16 cellular contexts compared by ENCODE assay signal in genomic region chr2:3236300-3236699, GRCh38.
DNase-seq lines count a peak whose midpoint lies in the region; ATAC-seq and TF ChIP-seq lines count a peak whose summit lies in the region.
"Had no signal": no experiment of that assay in that cellular context is flagged by ENCODE, and none has a peak within 500 bp of the region (broad histone marks: within the 10 kb centered on the region; RNA-seq: fewer than 3 reads in every experiment).

No MANE protein-coding gene starts in this region.

- H3K36me3 Mint-ChIP-seq in MCF 10A (ENCODE audit: insufficient read depth, unreplicated experiment) = no peaks in the 10 kb centered on the region
- H3K36me3 Mint-ChIP-seq in activated T-helper 1 cell treated with anti-CD3 and anti-CD28 coated beads, Interleukin-12 subunit alpha, Interleukin-12 subunit beta, Interleukin-2, Interleukin-4 antibody, amounts not matched to agents 30 ng/mL and 10 ng/mL and 1 ng/mL, durations not matched to agents 14 hours and 24 hours and 36 hours (ENCODE audit: low read depth) = peaks cover 30% of the 10 kb centered on the region

- DNase-seq in MCF 10A (ENCODE audit: unreplicated experiment) = peak; percentile 24
- no peak for DNase-seq in breast epithelium (ENCODE audit: low spot score in 2 of 2)
- no peak for DNase-seq in activated T-helper 1 cell treated with anti-CD3 and anti-CD28 coated beads, Interleukin-12 subunit alpha, Interleukin-12 subunit beta, Interleukin-2, Interleukin-4 antibody, amounts not matched to agents 30 ng/mL and 10 ng/mL and 1 ng/mL, durations not matched to agents 14 hours and 24 hours and 36 hours (ENCODE audit: low spot score)
- DNase-seq in left lobe of liver (ENCODE audit: low spot score) = peak; percentile 24
- DNase-seq: Calu3; CD4-positive, alpha-beta memory T cell; DMS53; H7; NCI-H187; NCI-H345; NCI-H526; SHP77 had no signal

- no peaks in the 10 kb centered on the region for H3K27me3 ChIP-seq in breast epithelium

- no peak overlapping the region for H3K27ac Mint-ChIP-seq in MCF 10A (ENCODE audit: low read depth, unreplicated experiment)
- peak overlapping the region; percentile 49 for H3K27ac Mint-ChIP-seq in activated T-helper 1 cell treated with anti-CD3 and anti-CD28 coated beads, Interleukin-12 subunit alpha, Interleukin-12 subunit beta, Interleukin-2, Interleukin-4 antibody, amounts not matched to agents 30 ng/mL and 10 ng/mL and 1 ng/mL, durations not matched to agents 14 hours and 24 hours and 36 hours

- no peak for ATAC-seq in left lobe of liver
- no peak for ATAC-seq in HG02852 (IDR thresholded peaks at IDR 0.05; ENCODE audit: unreplicated experiment)
- no peak for ATAC-seq in GM21717 (IDR thresholded peaks at IDR 0.05; ENCODE audit: unreplicated experiment)
- no peak for ATAC-seq in HG03039 (IDR thresholded peaks at IDR 0.05; ENCODE audit: unreplicated experiment)

- intact Hi-C loops in MCF 10A (cut with micrococcal nuclease) (no loop called here), breast epithelium (cut with DNase I; ENCODE audit: low total_unique reads) (no loop called here)
- intact Hi-C loops in activated T-helper 1 cell treated with anti-CD3 and anti-CD28 coated beads, Interleukin-12 subunit alpha, Interleukin-12 subunit beta, Interleukin-2, Interleukin-4 antibody, amounts not matched to agents 30 ng/mL and 10 ng/mL and 1 ng/mL, durations not matched to agents 14 hours and 24 hours and 36 hours (cut with micrococcal nuclease) = loop anchor here (5.0 kb wide), 1 partner anchor 141 kb away; the partner anchor contains the start of genes EIPR1 and TRAPPC12

- CTCF ChIA-PET in MCF 10A (lab: Yijun Ruan, JAX) = interaction anchor here (0.5 to 0.6 kb wide), 3 partner anchors 40 to 1338 kb away, joined by 3 read pairs; no protein-coding TSS in a partner anchor

- no peak overlapping the region for H3K4me3 Mint-ChIP-seq in MCF 10A (ENCODE audit: unreplicated experiment)
- H3K4me3 Mint-ChIP-seq in activated T-helper 1 cell treated with anti-CD3 and anti-CD28 coated beads, Interleukin-12 subunit alpha, Interleukin-12 subunit beta, Interleukin-2, Interleukin-4 antibody, amounts not matched to agents 30 ng/mL and 10 ng/mL and 1 ng/mL, durations not matched to agents 14 hours and 24 hours and 36 hours = no peak overlapping the region
- H3K4me3 Mint-ChIP-seq: CD4-positive, alpha-beta memory T cell had no signal

- TF ChIP-seq POLR2A in breast epithelium (IDR thresholded peaks at IDR 0.05) = no peak

- no TSS peak for BruUV-seq in MCF 10A (replicated peaks; lab: Mats Ljungman, UMichigan)

- no peaks in the 10 kb centered on the region for H3K4me1 ChIP-seq in breast epithelium

- H3K9me3 ChIP-seq in breast epithelium = peaks cover 0 to 8% of the 10 kb centered on the region in 2 donors

- TF ChIP-seq CTCF in MCF 10A (IDR thresholded peaks at IDR 0.05; ENCODE audit: unreplicated experiment) = no peak
- no peak for TF ChIP-seq CTCF in breast epithelium (IDR thresholded peaks at IDR 0.05)

- no peak overlapping the region for H3K27ac ChIP-seq in breast epithelium
- H3K27ac ChIP-seq: HL-60 had no signal

- H3K27me3 Mint-ChIP-seq in MCF 10A (ENCODE audit: insufficient read depth, unreplicated experiment) = no peaks in the 10 kb centered on the region
- H3K27me3 Mint-ChIP-seq in activated T-helper 1 cell treated with anti-CD3 and anti-CD28 coated beads, Interleukin-12 subunit alpha, Interleukin-12 subunit beta, Interleukin-2, Interleukin-4 antibody, amounts not matched to agents 30 ng/mL and 10 ng/mL and 1 ng/mL, durations not matched to agents 14 hours and 24 hours and 36 hours (ENCODE audit: insufficient read depth) = no peaks in the 10 kb centered on the region
- H3K27me3 Mint-ChIP-seq: CD4-positive, alpha-beta memory T cell had no signal

- peaks cover 6% of the 10 kb centered on the region for H3K4me1 Mint-ChIP-seq in MCF 10A (ENCODE audit: insufficient read depth, unreplicated experiment)
- H3K4me1 Mint-ChIP-seq in activated T-helper 1 cell treated with anti-CD3 and anti-CD28 coated beads, Interleukin-12 subunit alpha, Interleukin-12 subunit beta, Interleukin-2, Interleukin-4 antibody, amounts not matched to agents 30 ng/mL and 10 ng/mL and 1 ng/mL, durations not matched to agents 14 hours and 24 hours and 36 hours (ENCODE audit: low read depth) = peaks cover 27% of the 10 kb centered on the region

- no peaks in the 10 kb centered on the region for H3K36me3 ChIP-seq in breast epithelium

- no peak overlapping the region for H3K4me3 ChIP-seq in breast epithelium

- no peaks in the 10 kb centered on the region for H3K9me3 Mint-ChIP-seq in MCF 10A (ENCODE audit: unreplicated experiment)
- peaks cover 10% of the 10 kb centered on the region for H3K9me3 Mint-ChIP-seq in activated T-helper 1 cell treated with anti-CD3 and anti-CD28 coated beads, Interleukin-12 subunit alpha, Interleukin-12 subunit beta, Interleukin-2, Interleukin-4 antibody, amounts not matched to agents 30 ng/mL and 10 ng/mL and 1 ng/mL, durations not matched to agents 14 hours and 24 hours and 36 hours
- H3K9me3 Mint-ChIP-seq: CD4-positive, alpha-beta memory T cell had no signal

- POLR2A ChIA-PET in MCF 10A (lab: Yijun Ruan, JAX) = no interaction called here

Comparison
In these comparisons a context has a peak if more than half of its experiments do, and no peak if none do; other contexts are left out.
1. DNase-seq: peak in MCF 10A (single experiment) and left lobe of liver (single experiment); none in breast epithelium (0 of 2) and activated T-helper 1 cell treated with anti-CD3 and anti-CD28 coated beads, Interleukin-12 subunit alpha, Interleukin-12 subunit beta, Interleukin-2, Interleukin-4 antibody, amounts not matched to agents 30 ng/mL and 10 ng/mL and 1 ng/mL, durations not matched to agents 14 hours and 24 hours and 36 hours (single experiment).